1 cellular context compared by ENCODE assay signal in genomic region chr20:64052987-64053840, GRCh38.
TF ChIP-seq lines count a peak whose summit lies in the region.

No MANE protein-coding gene starts in this region.

TF ChIP-seq in HepG2, 621 proteins besides CTCF, POLR2A, EP300 and RAD21 (continued from another document and continues in another):
- TF ChIP-seq ZBTB49 (CRISPR knock-in tag; IDR thresholded peaks at IDR 0.05; ENCODE audit: borderline replicate concordance), result no peak
- TF ChIP-seq ZBTB7A (CRISPR knock-in tag; IDR thresholded peaks at IDR 0.05), result no peak
- no peak; the same call in 1 of the 2 replicates for TF ChIP-seq CERS6 (CRISPR knock-in tag; IDR thresholded peaks at IDR 0.05)
- TF ChIP-seq SSRP1 (CRISPR knock-in tag; IDR thresholded peaks at IDR 0.05), result peak; percentile 49; the same call in 1 of the 2 replicates
- TF ChIP-seq ZNF713 (CRISPR knock-in tag; IDR thresholded peaks at IDR 0.05), result peak; percentile 89; the same call in 1 of the 2 replicates
- TF ChIP-seq SETDB1 (CRISPR knock-in tag; IDR thresholded peaks at IDR 0.05; ENCODE audit: borderline replicate concordance), result no peak
- no peak for TF ChIP-seq SATB2 (CRISPR knock-in tag; IDR thresholded peaks at IDR 0.05)
- TF ChIP-seq ZNF577 (CRISPR knock-in tag; IDR thresholded peaks at IDR 0.05; ENCODE audit: borderline replicate concordance, low read depth), result no peak
- no peak for TF ChIP-seq KLF9 (CRISPR knock-in tag; IDR thresholded peaks at IDR 0.05; ENCODE audit: low read depth)
- no peak for TF ChIP-seq LCORL (IDR thresholded peaks at IDR 0.05)
- TF ChIP-seq LCORL (CRISPR knock-in tag; IDR thresholded peaks at IDR 0.05), result peak; percentile 13; the same call in 1 of the 2 replicates
- no peak for TF ChIP-seq ONECUT2 (CRISPR knock-in tag; IDR thresholded peaks at IDR 0.05)
- TF ChIP-seq SAP130 (CRISPR knock-in tag; IDR thresholded peaks at IDR 0.05; ENCODE audit: low read depth), result peak; percentile 96
- no peak for TF ChIP-seq FOXK1 (CRISPR knock-in tag; IDR thresholded peaks at IDR 0.05; ENCODE audit: borderline replicate concordance, low read depth)
- no peak for TF ChIP-seq ZNF24 (IDR thresholded peaks at IDR 0.05)
- TF ChIP-seq ZNF12 (CRISPR knock-in tag; IDR thresholded peaks at IDR 0.05), result peak; percentile 43; the same call in 1 of the 2 replicates
- no peak for TF ChIP-seq KDM6A (CRISPR knock-in tag; IDR thresholded peaks at IDR 0.05; ENCODE audit: low read depth)
- TF ChIP-seq HNRNPL (IDR thresholded peaks at IDR 0.05; ENCODE audit: low read depth, low read length), result no peak
- TF ChIP-seq JUN (CRISPR knock-in tag; IDR thresholded peaks at IDR 0.05), result peak; percentile 51
- peak; percentile 36; the same call in 1 of the 2 replicates for TF ChIP-seq NFYC (CRISPR knock-in tag; IDR thresholded peaks at IDR 0.05)
- TF ChIP-seq ZNF234 (CRISPR knock-in tag; conservative IDR thresholded peaks at IDR 0.05), result no peak; the same call in 1 of the 2 replicates
- no peak; the same call in 1 of the 2 replicates for TF ChIP-seq ZNF275 (CRISPR knock-in tag; IDR thresholded peaks at IDR 0.05; ENCODE audit: borderline replicate concordance)
- no peak for TF ChIP-seq TRIM24 (CRISPR knock-in tag; IDR thresholded peaks at IDR 0.05)
- no peak for TF ChIP-seq STAT5B (CRISPR knock-in tag; IDR thresholded peaks at IDR 0.05)
- TF ChIP-seq ZSCAN5A (CRISPR knock-in tag; IDR thresholded peaks at IDR 0.05; ENCODE audit: borderline replicate concordance), result 0 out of 2 replicates have a peak, but pooled peaks have one; percentile 73
- no peak for TF ChIP-seq ZNF3 (CRISPR knock-in tag; IDR thresholded peaks at IDR 0.05)
- TF ChIP-seq ZNF451 (CRISPR knock-in tag; IDR thresholded peaks at IDR 0.05), result peak; percentile 97
- 0 out of 2 replicates have a peak, but pooled peaks have one; percentile 45 for TF ChIP-seq REPIN1 (CRISPR knock-in tag; IDR thresholded peaks at IDR 0.05; ENCODE audit: borderline replicate concordance, low read depth)
- no peak for TF ChIP-seq HNRNPUL1 (IDR thresholded peaks at IDR 0.05; ENCODE audit: low read depth, low read length)
- no peak for TF ChIP-seq CHD2 (IDR thresholded peaks at IDR 0.05; ENCODE audit: low read depth, low read length)
- peak; percentile 59 for TF ChIP-seq DRAP1 (CRISPR knock-in tag; IDR thresholded peaks at IDR 0.05)
- TF ChIP-seq NCOA1 (CRISPR knock-in tag; IDR thresholded peaks at IDR 0.05), result no peak
- TF ChIP-seq ZBTB44 (CRISPR knock-in tag; IDR thresholded peaks at IDR 0.05), result no peak
- no peak for TF ChIP-seq CCDC6 (CRISPR knock-in tag; IDR thresholded peaks at IDR 0.05)
- no peak for TF ChIP-seq ZFP36 (IDR thresholded peaks at IDR 0.05; ENCODE audit: borderline replicate concordance, low read depth, low read length, partially characterized antibody)
- peak; percentile 87; the same call in 1 of the 2 replicates for TF ChIP-seq IRF9 (CRISPR knock-in tag; IDR thresholded peaks at IDR 0.05; ENCODE audit: borderline replicate concordance)
- TF ChIP-seq ZBTB39 (CRISPR knock-in tag; IDR thresholded peaks at IDR 0.05), result no peak
- TF ChIP-seq ZKSCAN8 (CRISPR knock-in tag; IDR thresholded peaks at IDR 0.05; ENCODE audit: borderline replicate concordance), result no peak
- no peak for TF ChIP-seq ZNF207 (IDR thresholded peaks at IDR 0.05; ENCODE audit: borderline replicate concordance)
- TF ChIP-seq THYN1 (CRISPR knock-in tag; IDR thresholded peaks at IDR 0.05; ENCODE audit: borderline replicate concordance, low read depth), result no peak
- no peak for TF ChIP-seq ATF1 (CRISPR knock-in tag; IDR thresholded peaks at IDR 0.05)
- no peak; the same call in 1 of the 2 replicates for TF ChIP-seq SNAPC4 (CRISPR knock-in tag; IDR thresholded peaks at IDR 0.05)
- TF ChIP-seq ZNF740 (CRISPR knock-in tag; IDR thresholded peaks at IDR 0.05), result no peak; the same call in 1 of the 2 replicates
- no peak; the same call in 1 of the 2 replicates for TF ChIP-seq ZNF775 (CRISPR knock-in tag; IDR thresholded peaks at IDR 0.05; ENCODE audit: borderline replicate concordance)
- no peak for TF ChIP-seq TP53 (CRISPR knock-in tag; conservative IDR thresholded peaks at IDR 0.05)
- TF ChIP-seq FUBP1 (CRISPR knock-in tag; IDR thresholded peaks at IDR 0.05; ENCODE audit: borderline replicate concordance), result no peak
- no peak; the same call in none of the 2 replicates for TF ChIP-seq KAT7 (CRISPR knock-in tag; IDR thresholded peaks at IDR 0.05; ENCODE audit: borderline replicate concordance)
